In genomic region chr15:92460023-92460422, GRCh38 we compare ENCODE assay signal across 20 cellular contexts.
"Had no signal": no experiment of that assay in that cellular context is flagged by ENCODE, and none has a peak within 500 bp of the region (broad histone marks: within the 10 kb centered on the region; RNA-seq: fewer than 3 reads in every experiment).

No MANE protein-coding gene starts in this region.

- ATAC-seq: K562, SK-N-SH treated with all-trans-retinoic acid at 6 μM for 48 hours had no signal

- DNase-seq: Kasumi-1, MM.1S, NCI-H1092 treated with DMSO at 0.1 percent for 48 hours, NCI-H1436, NCI-H187, NCI-H2029, NCI-H2081 treated with DMSO at 0.1 percent for 48 hours, NCI-H2171, NCI-H226, NCI-H446, NCI-H510A, NCI-H524 treated with DMSO at 0.1 percent for 48 hours, NCI-H69, NCI-H774, RPMI8226, SHP77 had no signal

- H3K27ac ChIP-seq: HL-60, KMS-11 had no signal

- H3K4me3 ChIP-seq: K562 had no signal
